Comparison of ENCODE assay signal across 9 cellular contexts in genomic region chr7:44378744-44379143, GRCh38. TPM values are rescaled to one million over a fixed set of nuclear protein-coding genes. Genes with fewer than 3 reads are reported as not detected.
A peak's percentile ranks its signal among the peaks of the same experiment; 100 is the strongest.
DNase-seq lines count a peak whose midpoint lies in the region; ATAC-seq and TF ChIP-seq lines count a peak whose summit lies in the region.
"Had no signal": no experiment of that assay in that cellular context is flagged by ENCODE, and none has a peak within 500 bp of the region (broad histone marks: within the 10 kb centered on the region; RNA-seq: fewer than 3 reads in every experiment).

No MANE protein-coding gene starts in this region.

- H3K4me3 Mint-ChIP-seq in activated CD8-positive, alpha-beta T cell treated with anti-CD3 and anti-CD28 coated beads for 36 hours: no peak overlapping the region
- no peak overlapping the region for H3K4me3 Mint-ChIP-seq in activated CD8-positive, alpha-beta T cell treated with anti-CD3 and anti-CD28 coated beads, Interleukin-2, amount 10 ng/mL, durations not matched to agents 7 days and 5 days
- H3K4me3 Mint-ChIP-seq in stimulated activated effector memory CD8-positive, alpha-beta T cell treated with anti-CD3 and anti-CD28 coated beads, Interleukin-12 subunit alpha, Interleukin-12 subunit beta, amount 100 ng/mL, for 72 hours: no peak overlapping the region

- intact Hi-C loops in activated CD8-positive, alpha-beta T cell treated with anti-CD3 and anti-CD28 coated beads for 36 hours (cut with micrococcal nuclease): no loop called here
- intact Hi-C loops in dorsolateral prefrontal cortex (cut with DNase I): loop anchor here (5.0 to 10.0 kb wide), 3 partner anchors 99 to 354 kb away; no protein-coding TSS in a partner anchor

- no peak for ATAC-seq in activated CD8-positive, alpha-beta T cell treated with anti-CD3 and anti-CD28 coated beads for 36 hours
- no peak for ATAC-seq in activated CD8-positive, alpha-beta T cell treated with anti-CD3 and anti-CD28 coated beads, Interleukin-2, amount 10 ng/mL, durations not matched to agents 7 days and 5 days
- no peak for ATAC-seq in stimulated activated effector memory CD8-positive, alpha-beta T cell treated with anti-CD3 and anti-CD28 coated beads, Interleukin-12 subunit alpha, Interleukin-12 subunit beta, amount 100 ng/mL, for 72 hours
- no peak for ATAC-seq in GM19463 (IDR thresholded peaks at IDR 0.05; ENCODE audit: unreplicated experiment)
- ATAC-seq in GM21576 (IDR thresholded peaks at IDR 0.05; ENCODE audit: unreplicated experiment): no peak

- DNase-seq in activated CD8-positive, alpha-beta T cell treated with anti-CD3 and anti-CD28 coated beads for 36 hours: no peak
- no peak for DNase-seq in activated CD8-positive, alpha-beta T cell treated with anti-CD3 and anti-CD28 coated beads, Interleukin-2, amount 10 ng/mL, durations not matched to agents 7 days and 5 days
- peak; percentile 76 for DNase-seq in RPMI7951 (ENCODE audit: low read depth)
- DNase-seq in epithelial cell of proximal tubule (ENCODE audit: low read depth): peak; percentile 40
- peak in 1 of 2 donors; percentile 18 for DNase-seq in stimulated activated effector memory CD8-positive, alpha-beta T cell treated with anti-CD3 and anti-CD28 coated beads, Interleukin-12 subunit alpha, Interleukin-12 subunit beta, amount 100 ng/mL, for 72 hours (ENCODE audit: low spot score in 2 of 2)
- DNase-seq in dorsolateral prefrontal cortex: no peak
- DNase-seq: NCI-H1048 had no signal

- H3K4me1 Mint-ChIP-seq in activated CD8-positive, alpha-beta T cell treated with anti-CD3 and anti-CD28 coated beads for 36 hours (ENCODE audit: low read depth): peaks cover 4% of the 10 kb centered on the region
- peaks cover 3% of the 10 kb centered on the region for H3K4me1 Mint-ChIP-seq in activated CD8-positive, alpha-beta T cell treated with anti-CD3 and anti-CD28 coated beads, Interleukin-2, amount 10 ng/mL, durations not matched to agents 7 days and 5 days (ENCODE audit: low read depth)
- H3K4me1 Mint-ChIP-seq in stimulated activated effector memory CD8-positive, alpha-beta T cell treated with anti-CD3 and anti-CD28 coated beads, Interleukin-12 subunit alpha, Interleukin-12 subunit beta, amount 100 ng/mL, for 72 hours: peaks cover 37% of the 10 kb centered on the region

- H3K27me3 ChIP-seq in dorsolateral prefrontal cortex: no peaks in the 10 kb centered on the region

- no peaks in the 10 kb centered on the region for H3K36me3 Mint-ChIP-seq in activated CD8-positive, alpha-beta T cell treated with anti-CD3 and anti-CD28 coated beads for 36 hours (ENCODE audit: low read depth)
- no peaks in the 10 kb centered on the region for H3K36me3 Mint-ChIP-seq in activated CD8-positive, alpha-beta T cell treated with anti-CD3 and anti-CD28 coated beads, Interleukin-2, amount 10 ng/mL, durations not matched to agents 7 days and 5 days (ENCODE audit: low read depth)
- peaks cover 33% of the 10 kb centered on the region for H3K36me3 Mint-ChIP-seq in stimulated activated effector memory CD8-positive, alpha-beta T cell treated with anti-CD3 and anti-CD28 coated beads, Interleukin-12 subunit alpha, Interleukin-12 subunit beta, amount 100 ng/mL, for 72 hours

- no peaks in the 10 kb centered on the region for H3K27me3 Mint-ChIP-seq in activated CD8-positive, alpha-beta T cell treated with anti-CD3 and anti-CD28 coated beads for 36 hours
- H3K27me3 Mint-ChIP-seq in activated CD8-positive, alpha-beta T cell treated with anti-CD3 and anti-CD28 coated beads, Interleukin-2, amount 10 ng/mL, durations not matched to agents 7 days and 5 days (ENCODE audit: low read depth): no peaks in the 10 kb centered on the region

- no peak for TF ChIP-seq CTCF in activated CD8-positive, alpha-beta T cell treated with anti-CD3 and anti-CD28 coated beads for 36 hours (IDR thresholded peaks at IDR 0.05)
- no peak for TF ChIP-seq CTCF in epithelial cell of proximal tubule (conservative IDR thresholded peaks at IDR 0.05; ENCODE audit: low read depth, low read length)
- TF ChIP-seq CTCF in dorsolateral prefrontal cortex (IDR thresholded peaks at IDR 0.05 in 54 of 56, conservative IDR thresholded peaks at IDR 0.05 in 2 of 56; ENCODE audit: low read depth in 1 of 56, partially characterized antibody in 56 of 56): no peak

- peak overlapping the region; percentile 32 for H3K27ac Mint-ChIP-seq in activated CD8-positive, alpha-beta T cell treated with anti-CD3 and anti-CD28 coated beads for 36 hours
- no peak overlapping the region for H3K27ac Mint-ChIP-seq in activated CD8-positive, alpha-beta T cell treated with anti-CD3 and anti-CD28 coated beads, Interleukin-2, amount 10 ng/mL, durations not matched to agents 7 days and 5 days
- H3K27ac Mint-ChIP-seq in stimulated activated effector memory CD8-positive, alpha-beta T cell treated with anti-CD3 and anti-CD28 coated beads, Interleukin-12 subunit alpha, Interleukin-12 subunit beta, amount 100 ng/mL, for 72 hours: peak overlapping the region; percentile 75

- H3K4me3 ChIP-seq in epithelial cell of proximal tubule (ENCODE audit: low read depth, low read length) (no peak overlapping the region), dorsolateral prefrontal cortex (no peak overlapping the region)

- H3K9me3 Mint-ChIP-seq in activated CD8-positive, alpha-beta T cell treated with anti-CD3 and anti-CD28 coated beads for 36 hours: no peaks in the 10 kb centered on the region
- no peaks in the 10 kb centered on the region for H3K9me3 Mint-ChIP-seq in activated CD8-positive, alpha-beta T cell treated with anti-CD3 and anti-CD28 coated beads, Interleukin-2, amount 10 ng/mL, durations not matched to agents 7 days and 5 days (ENCODE audit: insufficient read depth)
- no peaks in the 10 kb centered on the region for H3K9me3 Mint-ChIP-seq in stimulated activated effector memory CD8-positive, alpha-beta T cell treated with anti-CD3 and anti-CD28 coated beads, Interleukin-12 subunit alpha, Interleukin-12 subunit beta, amount 100 ng/mL, for 72 hours

- POLR2A ChIA-PET in activated CD8-positive, alpha-beta T cell treated with anti-CD3 and anti-CD28 coated beads for 36 hours (lab: Charles Lee): interaction anchor here (1.2 kb wide), 1 partner anchor 44 kb away, joined by 3 read pairs; no protein-coding TSS in a partner anchor
- POLR2A ChIA-PET in activated CD8-positive, alpha-beta T cell treated with anti-CD3 and anti-CD28 coated beads, Interleukin-2, amount 10 ng/mL, durations not matched to agents 7 days and 5 days (lab: Charles Lee): interaction anchor here (1.2 kb wide), 1 partner anchor 83 kb away, joined by 4 read pairs; no protein-coding TSS in a partner anchor

- peak overlapping the region in 1 of 59 donors; percentile 17 for H3K27ac ChIP-seq in dorsolateral prefrontal cortex

- CTCF ChIA-PET in activated CD8-positive, alpha-beta T cell treated with anti-CD3 and anti-CD28 coated beads for 36 hours (lab: Charles Lee): no interaction called here
- CTCF ChIA-PET in activated CD8-positive, alpha-beta T cell treated with anti-CD3 and anti-CD28 coated beads, Interleukin-2, amount 10 ng/mL, durations not matched to agents 7 days and 5 days (lab: Charles Lee): no interaction called here

RNA-seq across cellular contexts. Expression of gene CAMK2B, which starts 53.4 kb away (rescaled TPM):
- 1 to 10 TPM in 1 of 2 experiments, under 1 TPM in 1; 0.97 to 1.9 TPM for total RNA-seq in activated CD8-positive, alpha-beta T cell treated with anti-CD3 and anti-CD28 coated beads for 36 hours
- total RNA-seq in activated CD8-positive, alpha-beta T cell treated with anti-CD3 and anti-CD28 coated beads, Interleukin-2, amount 10 ng/mL, durations not matched to agents 7 days and 5 days: not detected
- 10.9 and 19.6 TPM in 2 replicates for total RNA-seq in RPMI7951 (2014; rRNA removed; shearing (Covaris generic))
- not detected in 2 replicates for total RNA-seq in epithelial cell of proximal tubule
- total RNA-seq in dorsolateral prefrontal cortex: 100 to 1,000 TPM; 111 to 469 (median 313) TPM

Comparison
In these comparisons a context has a peak if more than half of its experiments do, and no peak if none do; other contexts are left out.
1. DNase-seq: peak in RPMI7951 (single experiment) and epithelial cell of proximal tubule (single experiment); none in activated CD8-positive, alpha-beta T cell treated with anti-CD3 and anti-CD28 coated beads for 36 hours (single experiment), activated CD8-positive, alpha-beta T cell treated with anti-CD3 and anti-CD28 coated beads, Interleukin-2, amount 10 ng/mL, durations not matched to agents 7 days and 5 days (single experiment) and dorsolateral prefrontal cortex (0 of 10).